In the genomic region with DNA sequence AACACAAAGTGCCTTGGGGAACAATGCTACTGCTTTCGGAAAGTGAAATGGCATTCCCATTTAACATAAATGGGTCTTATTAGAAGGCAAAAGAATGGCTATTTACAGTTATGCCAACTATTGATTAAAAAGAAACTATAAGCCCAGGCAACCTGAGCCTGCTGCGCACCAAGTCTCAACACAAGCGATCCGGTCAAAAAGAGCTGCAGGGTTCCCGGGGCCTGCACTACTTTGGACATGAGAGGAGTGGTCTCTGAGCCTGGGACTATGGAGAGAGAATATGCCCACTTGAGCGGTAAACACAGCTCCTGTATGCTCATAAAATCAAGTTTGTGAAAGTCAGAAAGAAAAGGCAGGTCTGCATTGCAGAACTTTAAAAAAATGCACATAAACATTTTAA, we compare ENCODE assay signal across 25 cellular contexts.
"Had no signal": no experiment of that assay in that cellular context is flagged by ENCODE, and none has a peak within 500 bp of the region (broad histone marks: within the 10 kb centered on the region; RNA-seq: fewer than 3 reads in every experiment).

No MANE protein-coding gene starts in this region.

- H3K4me3 Mint-ChIP-seq: dendritic cell treated with granulocyte-macrophage colony-stimulating factor and Interleukin-4, amounts not matched to agents 40 ng/mL and 50 ng/mL, for 4 days; effector memory CD8-positive, alpha-beta T cell; endodermal cell had no signal

- DNase-seq: colonic mucosa; cortex of kidney; dermis blood vessel endothelial cell; dorsolateral prefrontal cortex; effector CD4-positive, alpha-beta T cell; effector CD8-positive, alpha-beta T cell; effector memory CD4-positive, alpha-beta T cell; effector memory CD8-positive, alpha-beta T cell; endodermal cell; erythroblast; esophagus squamous epithelium; foreskin fibroblast; foreskin keratinocyte; foreskin melanocyte; gastrocnemius medialis; glutamatergic neuron; head of caudate nucleus; heart left ventricle; heart right ventricle had no signal

- H3K27ac ChIP-seq: colonic mucosa, coronary artery, dorsolateral prefrontal cortex, epithelial cell of prostate, esophagus muscularis mucosa, esophagus squamous epithelium, foreskin keratinocyte, gastrocnemius medialis, gastroesophageal sphincter, heart left ventricle, heart right ventricle had no signal

- H3K27me3 Mint-ChIP-seq: dendritic cell treated with granulocyte-macrophage colony-stimulating factor and Interleukin-4, amounts not matched to agents 40 ng/mL and 50 ng/mL, for 4 days had no signal

- H3K9me3 ChIP-seq: colonic mucosa, esophagus muscularis mucosa, esophagus squamous epithelium, gastrocnemius medialis, gastroesophageal sphincter, heart left ventricle, heart right ventricle had no signal

- ATAC-seq: effector memory CD8-positive, alpha-beta T cell; esophagus mucosa; foreskin keratinocyte; gastrocnemius medialis; gastroesophageal sphincter; heart left ventricle; heart right ventricle had no signal

- H3K9me3 Mint-ChIP-seq: effector memory CD8-positive, alpha-beta T cell; endodermal cell had no signal

- H3K27ac Mint-ChIP-seq: dendritic cell treated with granulocyte-macrophage colony-stimulating factor and Interleukin-4, amounts not matched to agents 40 ng/mL and 50 ng/mL, for 4 days; effector memory CD8-positive, alpha-beta T cell; endodermal cell had no signal

- H3K4me1 ChIP-seq: colonic mucosa, esophagus muscularis mucosa, esophagus squamous epithelium, foreskin keratinocyte, gastrocnemius medialis, gastroesophageal sphincter, heart left ventricle, heart right ventricle had no signal

- H3K4me3 ChIP-seq: colonic mucosa, coronary artery, dorsolateral prefrontal cortex, esophagus muscularis mucosa, esophagus squamous epithelium, gastrocnemius medialis, gastroesophageal sphincter, heart left ventricle, heart right ventricle had no signal

- H3K36me3 ChIP-seq: colonic mucosa, esophagus muscularis mucosa, esophagus squamous epithelium, gastrocnemius medialis, gastroesophageal sphincter, heart left ventricle, heart right ventricle had no signal

- H3K27me3 ChIP-seq: colonic mucosa, dorsolateral prefrontal cortex, esophagus muscularis mucosa, esophagus squamous epithelium, foreskin keratinocyte, gastrocnemius medialis, gastroesophageal sphincter, heart left ventricle, heart right ventricle had no signal
